7 cellular contexts compared by ENCODE assay signal in genomic region chr9:134378901-134379338, GRCh38. TPM values are rescaled to one million over a fixed set of nuclear protein-coding genes. Genes with fewer than 3 reads are reported as not detected.
DNase-seq lines count a peak whose midpoint lies in the region; ATAC-seq, FAIRE-seq and TF ChIP-seq lines count a peak whose summit lies in the region.

No MANE protein-coding gene starts in this region.

- FAIRE-seq in kidney (lab: Jason Lieb, UNC), result no peak

- intact Hi-C loops in mammary epithelial cell (cut with micrococcal nuclease) (loop anchor here (2.0 to 5.0 kb wide), 2 partner anchors 63 to 214 kb away; partner anchors contain the start of gene RNU6ATAC), kidney (cut with DNase I) (no loop called here)

- peak overlapping the region; percentile 91 for H3K4me2 ChIP-seq in mammary epithelial cell (ENCODE audit: insufficient read depth, low read depth, low read length)

- H3K27me3 ChIP-seq in mammary epithelial cell (ENCODE audit: insufficient read depth, low read length) (no peaks in the 10 kb centered on the region), upper lobe of left lung (no peaks in the 10 kb centered on the region)

- H3K27ac ChIP-seq in mammary epithelial cell (ENCODE audit: insufficient read depth, low read depth, low read length) (no peak overlapping the region), kidney (ENCODE audit: low read depth in 2 of 2, low read length in 2 of 2) (peak overlapping the region; percentile 51 to 57), upper lobe of left lung (peak overlapping the region; percentile 49 to 94 (median 70))

- dilution Hi-C loops in mammary epithelial cell (cut with HindIII; ENCODE audit: low sequenced_read_pairs), result no loop called here

- H3K79me2 ChIP-seq in mammary epithelial cell (ENCODE audit: insufficient read depth, low read length), result peaks cover 96% of the 10 kb centered on the region

- H2AFZ ChIP-seq in mammary epithelial cell (ENCODE audit: low read depth, low read length), result no peak overlapping the region

- in situ Hi-C loops in mammary epithelial cell (cut with MboI; ENCODE audit: low sequenced_read_pairs in 2 of 2), result no loop called here

- DNase-seq in LoVo (ENCODE audit: low spot score) (peak; percentile 33), mammary epithelial cell (peak; percentile 67), kidney (no peak), upper lobe of left lung (peak in 1 of 2 donors; percentile 87), T1000 (lab: John Stamatoyannopoulos, UW) (no peak)

- CTCF ChIA-PET in mammary epithelial cell (lab: Charles Lee; ENCODE audit: low non-redundant PET), result interaction anchor here (0.5 kb wide), 2 partner anchors 16 to 1710 kb away, joined by 3 to 4 read pairs; no protein-coding TSS in a partner anchor

- no peaks in the 10 kb centered on the region for H3K36me3 ChIP-seq in mammary epithelial cell (ENCODE audit: insufficient read depth, low read length)
- H3K36me3 ChIP-seq in kidney (ENCODE audit: control insufficient read depth in 1 of 2, insufficient read depth in 2 of 2, low read length in 2 of 2), result no peaks in the 10 kb centered on the region
- no peaks in the 10 kb centered on the region for H3K36me3 ChIP-seq in upper lobe of left lung

- BruUV-seq in mammary epithelial cell (replicated peaks; lab: Mats Ljungman, UMichigan), result no TSS peak

- peak in 1 of 4 donors; percentile 9 for TF ChIP-seq POLR2A in upper lobe of left lung (IDR thresholded peaks at IDR 0.05)

- H3K4me1 ChIP-seq in mammary epithelial cell (ENCODE audit: insufficient read depth, low read length) (peaks cover 78% of the 10 kb centered on the region), kidney (ENCODE audit: control insufficient read depth in 1 of 2, insufficient read depth in 1 of 2, low read depth in 1 of 2, low read length in 2 of 2) (peaks cover 67 to 87% of the 10 kb centered on the region in 2 donors), upper lobe of left lung (peaks cover 96 to 100% (median 99%) of the 10 kb centered on the region in 4 donors)

- TF ChIP-seq CTCF in mammary epithelial cell (conservative IDR thresholded peaks at IDR 0.05 in 1 of 2, IDR thresholded peaks at IDR 0.05 in 1 of 2; ENCODE audit: extremely low read depth in 1 of 2, insufficient read depth in 1 of 2, low read depth in 1 of 2, low read length in 2 of 2) (no peak), kidney (IDR thresholded peaks at IDR 0.05; ENCODE audit: borderline replicate concordance, extremely low read depth, insufficient read depth) (no peak), upper lobe of left lung (IDR thresholded peaks at IDR 0.05) (no peak)

- H3K4me3 ChIP-seq in mammary epithelial cell (replicated peaks in 1 of 3; ENCODE audit: insufficient read depth in 1 of 3, low read depth in 2 of 3, low read length in 3 of 3), result no peak overlapping the region
- H3K4me3 ChIP-seq in kidney (ENCODE audit: low read length in 2 of 2), result no peak overlapping the region
- H3K4me3 ChIP-seq in upper lobe of left lung, result no peak overlapping the region

- no peaks in the 10 kb centered on the region for H4K20me1 ChIP-seq in mammary epithelial cell (ENCODE audit: insufficient read depth, low read length)

- H3K9ac ChIP-seq in mammary epithelial cell (ENCODE audit: insufficient read depth, low read length), result no peak overlapping the region
- H3K9ac ChIP-seq in kidney (ENCODE audit: low read length in 2 of 2), result peak overlapping the region in 1 of 2 donors; percentile 26

- no peak for ATAC-seq in upper lobe of left lung (ENCODE audit: low FRiP score in 2 of 2)
- no peak for ATAC-seq in HG02798 (IDR thresholded peaks at IDR 0.05; ENCODE audit: poor library complexity, unreplicated experiment)
- ATAC-seq in GM21528 (IDR thresholded peaks at IDR 0.05; ENCODE audit: low FRiP score, unreplicated experiment), result no peak

- 10% methylated on average over 2 of the region's 11 CpGs for WGBS in mammary epithelial cell (ENCODE audit: low coverage, missing lambda C conversion rate)
- WGBS in upper lobe of left lung, 2 donors, result 38 to 40% methylated on average over 1 to 11 of the region's 11 CpGs

- H3K9me3 ChIP-seq in mammary epithelial cell (replicated peaks; ENCODE audit: insufficient read depth, low read length) (no peaks in the 10 kb centered on the region), kidney (ENCODE audit: control insufficient read depth in 1 of 2, low read length in 2 of 2) (no peaks in the 10 kb centered on the region), upper lobe of left lung (no peaks in the 10 kb centered on the region)

- TF ChIP-seq EP300 in upper lobe of left lung (IDR thresholded peaks at IDR 0.05), result peak in 1 of 4 donors; percentile 87

RNA-seq across cellular contexts. Expression of gene RXRA, which starts 52.7 kb away (rescaled TPM):
- total RNA-seq in mammary epithelial cell (10 to 100 TPM; 31.0 to 39.2 TPM), kidney (49.5 TPM), upper lobe of left lung (10 to 100 TPM; 43.8 to 92.7 (median 74.1) TPM)
- polyA plus RNA-seq in mammary epithelial cell (25.2 TPM), kidney (ENCODE audit: insufficient read depth, low read depth, low replicate concordance) (24.0 TPM)
- 28.5 TPM for polyA minus RNA-seq in mammary epithelial cell

Comparison
In these comparisons a context has a peak if more than half of its experiments do, and no peak if none do; other contexts are left out.
1. DNase-seq: peak in LoVo (single experiment) and mammary epithelial cell (single experiment); none in kidney (single experiment) and T1000 (single experiment).